In the genomic region with DNA sequence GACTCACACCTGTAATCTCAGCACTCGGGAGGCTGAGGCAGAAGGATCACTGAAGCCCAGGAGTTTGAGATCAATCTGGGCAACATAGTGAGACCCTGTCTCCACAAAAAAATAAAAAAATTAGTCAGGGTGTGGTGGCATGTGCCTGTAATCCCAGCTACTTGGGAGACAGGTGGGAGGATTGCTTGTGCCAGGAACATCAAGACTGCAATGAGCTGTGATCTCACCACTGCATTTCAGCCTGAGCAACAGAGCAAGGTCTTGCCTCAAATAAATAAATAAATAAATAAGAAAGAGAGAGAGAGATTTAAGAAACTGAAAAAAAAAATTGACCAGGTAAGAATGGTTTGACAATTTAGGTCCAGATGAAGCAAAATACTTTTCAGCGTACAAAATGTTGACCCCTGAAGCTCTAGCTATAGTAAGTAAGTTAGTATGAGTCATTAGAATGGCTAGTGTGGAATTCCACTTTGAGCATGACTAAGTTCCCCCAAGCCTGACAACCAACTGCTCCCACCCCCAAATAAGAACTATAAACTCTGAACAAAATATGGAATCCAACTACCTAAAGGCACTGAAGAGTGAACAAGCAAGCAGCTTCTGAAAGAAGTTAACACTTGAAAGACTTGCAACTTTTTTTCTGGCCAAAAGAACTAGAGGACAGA, we compare ENCODE assay signal across 19 cellular contexts.
DNase-seq lines count a peak whose midpoint lies in the region; TF ChIP-seq lines count a peak whose summit lies in the region.
"Had no signal": no experiment of that assay in that cellular context is flagged by ENCODE, and none has a peak within 500 bp of the region (broad histone marks: within the 10 kb centered on the region; RNA-seq: fewer than 3 reads in every experiment).

No MANE protein-coding gene starts in this region.

- H3K27me3 ChIP-seq in adipocyte (replicated peaks; ENCODE audit: control insufficient read depth, insufficient read depth, low read length) (no peaks in the 10 kb centered on the region), endodermal cell (ENCODE audit: control insufficient read depth, insufficient read depth, low read length, poor library complexity, severe bottlenecking) (no peaks in the 10 kb centered on the region), right atrium auricular region (no peaks in the 10 kb centered on the region)

- no peaks in the 10 kb centered on the region for H3K9me3 ChIP-seq in adipocyte (ENCODE audit: control insufficient read depth, low read length)
- peaks cover 5% of the 10 kb centered on the region for H3K9me3 ChIP-seq in endodermal cell (ENCODE audit: control insufficient read depth, low read length)
- H3K9me3 ChIP-seq in right atrium auricular region = no peaks in the 10 kb centered on the region

- H3K4me1 Mint-ChIP-seq in Calu3 (ENCODE audit: low read depth, unreplicated experiment) (no peaks in the 10 kb centered on the region), endodermal cell (peaks cover 12% of the 10 kb centered on the region)
- H3K4me1 Mint-ChIP-seq: activated CD4-positive, alpha-beta T cell treated with anti-CD3 and anti-CD28 coated beads, Interleukin-2, amount 10 ng/mL, durations not matched to agents 24 days and 14 days; immature natural killer cell; nephron had no signal

- TF ChIP-seq CTCF in Calu3 (IDR thresholded peaks at IDR 0.05; ENCODE audit: unreplicated experiment) = no peak
- TF ChIP-seq CTCF in endodermal cell (conservative IDR thresholded peaks at IDR 0.05) = no peak
- no peak for TF ChIP-seq CTCF in right atrium auricular region (IDR thresholded peaks at IDR 0.05)

- H3K4me3 Mint-ChIP-seq in Calu3 (ENCODE audit: low read depth, unreplicated experiment) = no peak overlapping the region
- no peak overlapping the region for H3K4me3 Mint-ChIP-seq in endodermal cell
- H3K4me3 Mint-ChIP-seq: activated CD4-positive, alpha-beta T cell treated with anti-CD3 and anti-CD28 coated beads, Interleukin-2, amount 10 ng/mL, durations not matched to agents 24 days and 14 days; CD4-positive, alpha-beta memory T cell; H9; immature natural killer cell; memory B cell; nephron; stimulated activated naive CD8-positive, alpha-beta T cell treated with anti-CD3 and anti-CD28 coated beads, Interleukin-15, Interleukin-2, amounts not matched to agents 100 ng/mL and 50 ng/mL, for 24 hours had no signal

- BruUV-seq in Calu3 (replicated peaks; lab: Mats Ljungman, UMichigan) = no TSS peak

- H3K9me3 Mint-ChIP-seq in Calu3 (ENCODE audit: low read depth, unreplicated experiment) (peaks cover 4% of the 10 kb centered on the region), endodermal cell (no peaks in the 10 kb centered on the region)
- H3K9me3 Mint-ChIP-seq: activated CD4-positive, alpha-beta T cell treated with anti-CD3 and anti-CD28 coated beads, Interleukin-2, amount 10 ng/mL, durations not matched to agents 24 days and 14 days; H9; memory B cell; nephron had no signal

- intact Hi-C loops in Calu3 (cut with micrococcal nuclease; ENCODE audit: unreplicated experiment) = no loop called here

- CTCF ChIA-PET in Calu3 (lab: Charles Lee) = no interaction called here

- H3K4me3 ChIP-seq in adipocyte (ENCODE audit: low read length) (no peak overlapping the region), endodermal cell (ENCODE audit: low read length) (no peak overlapping the region), right atrium auricular region (no peak overlapping the region)

- DNase-seq in A172 (ENCODE audit: low spot score) (peak; percentile 83), HCEC 1CT (peak; percentile 80), adipocyte (ENCODE audit: low read depth) (peak; percentile 41), glomerular visceral epithelial cell (ENCODE audit: extremely low spot score) (peak; percentile 76), Calu3 (no peak), endodermal cell (no peak), iPS-NIHi7 (ENCODE audit: extremely low spot score) (no peak), right atrium auricular region (ENCODE audit: low spot score) (no peak)
- DNase-seq: 8988T; activated CD4-positive, alpha-beta T cell treated with anti-CD3 and anti-CD28 coated beads, Interleukin-2, amount 10 ng/mL, durations not matched to agents 24 days and 14 days; activated naive CD4-positive, alpha-beta T cell treated with anti-CD3 and anti-CD28 coated beads, Interleukin-2, amount 50 U/mL, for 16 hours; caudate nucleus; CD4-positive, alpha-beta memory T cell; H9; immature natural killer cell; NCI-H1930 had no signal

- H3K27ac Mint-ChIP-seq in Calu3 (ENCODE audit: unreplicated experiment) = no peak overlapping the region
- no peak overlapping the region for H3K27ac Mint-ChIP-seq in endodermal cell
- H3K27ac Mint-ChIP-seq: activated CD4-positive, alpha-beta T cell treated with anti-CD3 and anti-CD28 coated beads, Interleukin-2, amount 10 ng/mL, durations not matched to agents 24 days and 14 days; CD4-positive, alpha-beta memory T cell; H9; immature natural killer cell; memory B cell; nephron; stimulated activated naive CD8-positive, alpha-beta T cell treated with anti-CD3 and anti-CD28 coated beads, Interleukin-15, Interleukin-2, amounts not matched to agents 100 ng/mL and 50 ng/mL, for 24 hours had no signal

- no peaks in the 10 kb centered on the region for H3K27me3 Mint-ChIP-seq in Calu3 (ENCODE audit: unreplicated experiment)
- H3K27me3 Mint-ChIP-seq in endodermal cell (ENCODE audit: insufficient read depth) = no peaks in the 10 kb centered on the region
- H3K27me3 Mint-ChIP-seq: CD4-positive, alpha-beta memory T cell had no signal

- H3K27ac ChIP-seq in endodermal cell (ENCODE audit: low read depth, low read length) (no peak overlapping the region), right atrium auricular region (no peak overlapping the region)

- H3K4me1 ChIP-seq in adipocyte (ENCODE audit: control insufficient read depth, insufficient read depth, low read length) (no peaks in the 10 kb centered on the region), endodermal cell (ENCODE audit: control insufficient read depth, insufficient read depth, low read length) (no peaks in the 10 kb centered on the region), right atrium auricular region (no peaks in the 10 kb centered on the region)

- WGBS in endodermal cell (ENCODE audit: insufficient coverage in 1 of 2, insufficient read length in 1 of 2), 2 experiments = 97 to 100% methylated on average over 1 to 2 of the region's 2 CpGs

- H3K36me3 ChIP-seq in adipocyte (ENCODE audit: control insufficient read depth, insufficient read depth, low read length, severe bottlenecking) = no peaks in the 10 kb centered on the region
- H3K36me3 ChIP-seq in endodermal cell (ENCODE audit: control insufficient read depth, insufficient read depth, low read length) = no peaks in the 10 kb centered on the region
- no peaks in the 10 kb centered on the region for H3K36me3 ChIP-seq in right atrium auricular region

- H3K36me3 Mint-ChIP-seq in Calu3 (ENCODE audit: insufficient read depth, unreplicated experiment) = no peaks in the 10 kb centered on the region
- no peaks in the 10 kb centered on the region for H3K36me3 Mint-ChIP-seq in endodermal cell (ENCODE audit: low read depth)
- H3K36me3 Mint-ChIP-seq: CD4-positive, alpha-beta memory T cell; immature natural killer cell; memory B cell had no signal

- no peak overlapping the region for H3K9ac ChIP-seq in adipocyte (ENCODE audit: low read length)
- no peak overlapping the region for H3K9ac ChIP-seq in endodermal cell (ENCODE audit: extremely low read depth, low read length, poor library complexity, severe bottlenecking)

Comparison
In these comparisons a context has a peak if more than half of its experiments do, and no peak if none do; other contexts are left out.
1. DNase-seq: peak in A172 (single experiment), HCEC 1CT (single experiment), adipocyte (single experiment) and glomerular visceral epithelial cell (single experiment); none in Calu3 (single experiment), endodermal cell (single experiment), iPS-NIHi7 (single experiment) and right atrium auricular region (single experiment).